ENCODE assay signal across 17 cellular contexts in the genomic region with DNA sequence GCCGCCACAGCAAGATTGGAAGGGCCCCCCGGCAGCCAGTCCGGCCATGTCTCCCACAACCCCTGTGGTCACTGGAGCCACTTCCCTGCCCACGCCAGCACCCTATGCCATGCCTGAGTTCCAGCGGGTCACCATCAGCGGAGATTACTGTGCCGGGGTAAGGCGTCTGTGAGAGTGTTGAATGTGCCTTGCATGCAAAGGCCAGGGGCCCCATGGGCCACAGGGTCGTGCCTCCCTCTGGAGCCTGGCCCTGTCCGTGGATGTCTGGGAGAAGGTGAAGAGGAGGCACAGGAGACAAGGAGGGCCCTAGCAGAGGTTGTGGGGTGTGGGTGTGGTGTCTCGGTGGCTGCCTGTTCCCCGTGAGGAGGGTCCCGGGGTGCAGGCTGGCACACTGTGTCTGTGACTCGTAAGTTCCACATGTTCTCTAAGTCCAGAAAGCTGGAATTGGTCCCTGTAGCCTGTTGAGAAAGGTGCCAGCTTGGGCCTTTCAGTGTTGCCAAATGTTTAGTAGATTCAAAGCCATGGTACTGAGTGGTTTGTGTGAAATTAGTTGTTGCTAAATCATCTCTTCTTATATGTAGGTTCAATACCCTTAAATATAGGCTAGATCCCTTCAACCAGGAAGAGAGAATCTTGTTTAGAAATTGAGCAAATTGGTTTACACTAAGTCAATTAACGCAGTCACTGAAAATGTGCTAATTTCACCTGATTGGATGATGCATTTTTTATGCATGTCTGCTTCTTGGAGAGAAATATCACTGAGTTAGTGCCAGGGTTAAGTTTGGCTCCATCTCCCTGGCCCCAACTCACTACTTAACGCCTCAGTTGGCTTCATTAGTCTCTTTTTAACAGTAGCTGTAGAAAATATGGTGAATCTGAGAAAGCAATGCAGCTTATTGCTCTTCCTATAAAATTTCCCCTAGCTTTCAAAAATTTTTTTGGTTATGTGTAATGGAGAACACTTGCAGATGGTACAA. TPM values are rescaled to one million over a fixed set of nuclear protein-coding genes. Genes with fewer than 3 reads are reported as not detected.
DNase-seq lines count a peak whose midpoint lies in the region; ATAC-seq and TF ChIP-seq lines count a peak whose summit lies in the region.
"Had no signal": no experiment of that assay in that cellular context is flagged by ENCODE, and none has a peak within 500 bp of the region (broad histone marks: within the 10 kb centered on the region; RNA-seq: fewer than 3 reads in every experiment).

No MANE protein-coding gene starts in this region.

- H3K27me3 Mint-ChIP-seq in CD4-positive, CD25-positive, alpha-beta regulatory T cell, result no peaks in the 10 kb centered on the region
- peaks cover 7% of the 10 kb centered on the region for H3K27me3 Mint-ChIP-seq in neural progenitor cell (ENCODE audit: insufficient read depth, low read depth)
- H3K27me3 Mint-ChIP-seq: natural killer cell treated with Interleukin-12 subunit alpha and Interleukin-12 subunit beta and Interleukin-15 and Interleukin-18, amount 100 ng/mL, for 72 hours had no signal

- no peaks in the 10 kb centered on the region for H3K4me1 ChIP-seq in CD4-positive, CD25-positive, alpha-beta regulatory T cell (ENCODE audit: control insufficient read depth, insufficient read depth, low read length, poor library complexity, severe bottlenecking)
- no peaks in the 10 kb centered on the region for H3K4me1 ChIP-seq in neural progenitor cell
- no peaks in the 10 kb centered on the region for H3K4me1 ChIP-seq in osteoblast (ENCODE audit: insufficient read depth, low read length)
- H3K4me1 ChIP-seq: lower lobe of right lung had no signal

- no peak overlapping the region for H3K9ac ChIP-seq in neural progenitor cell

- H3K4me1 Mint-ChIP-seq in CD4-positive, CD25-positive, alpha-beta regulatory T cell, result peaks cover 0 to 23% (median 17%) of the 10 kb centered on the region in 4 donors
- H3K4me1 Mint-ChIP-seq in neural progenitor cell, result peaks cover 12% of the 10 kb centered on the region

- no peaks in the 10 kb centered on the region for H3K79me2 ChIP-seq in neural progenitor cell (ENCODE audit: low read depth)
- H3K79me2 ChIP-seq in osteoblast (ENCODE audit: insufficient read depth, low read length), result no peaks in the 10 kb centered on the region

- H3K4me2 ChIP-seq in neural progenitor cell (no peak overlapping the region), osteoblast (ENCODE audit: insufficient read depth, low read length) (no peak overlapping the region)

- H3K9me3 Mint-ChIP-seq in CD4-positive, CD25-positive, alpha-beta regulatory T cell, result no peaks in the 10 kb centered on the region
- H3K9me3 Mint-ChIP-seq in neural progenitor cell, result no peaks in the 10 kb centered on the region
- H3K9me3 Mint-ChIP-seq: natural killer cell treated with Interleukin-12 subunit alpha and Interleukin-12 subunit beta and Interleukin-15 and Interleukin-18, amount 100 ng/mL, for 72 hours had no signal

- no peaks in the 10 kb centered on the region for H3F3A ChIP-seq in neural progenitor cell (ENCODE audit: low read depth)

- H3K9me3 ChIP-seq in CD4-positive, CD25-positive, alpha-beta regulatory T cell (ENCODE audit: control insufficient read depth in 2 of 2, low read length in 2 of 2), result no peaks in the 10 kb centered on the region
- H3K9me3 ChIP-seq in neural progenitor cell (ENCODE audit: low read depth) (no peaks in the 10 kb centered on the region), osteoblast (ENCODE audit: low read depth, low read length) (no peaks in the 10 kb centered on the region)
- H3K9me3 ChIP-seq: lower lobe of right lung had no signal

- no peak for DNase-seq in CD4-positive, CD25-positive, alpha-beta regulatory T cell
- DNase-seq in NCI-H446 treated with DMSO at 0.1 percent for 48 hours (lab: John Stamatoyannopoulos, UW) (peak; percentile 94), dorsolateral prefrontal cortex (peak in 1 of 10 donors; percentile 38), neural progenitor cell (ENCODE audit: low spot score) (no peak), SHP77 (lab: John Stamatoyannopoulos, UW) (no peak), SHP77 treated with DMSO at 0.1 percent for 48 hours (lab: John Stamatoyannopoulos, UW) (no peak), osteoblast (ENCODE audit: insufficient read length, low spot score, missing footprints) (no peak)
- DNase-seq: activated CD8-positive, alpha-beta memory T cell treated with anti-CD3 and anti-CD28 coated beads, Interleukin-2, amount 50 U/mL, for 4 hours; central memory CD4-positive, alpha-beta T cell; GDM1; lower lobe of right lung; NCI-H1694; right cardiac atrium; T-helper 9 cell had no signal

- peak overlapping the region; percentile 52 to 55 (median 54) for H3K27ac Mint-ChIP-seq in CD4-positive, CD25-positive, alpha-beta regulatory T cell
- peak overlapping the region; percentile 16 for H3K27ac Mint-ChIP-seq in neural progenitor cell
- H3K27ac Mint-ChIP-seq: natural killer cell treated with Interleukin-12 subunit alpha and Interleukin-12 subunit beta and Interleukin-15 and Interleukin-18, amount 100 ng/mL, for 72 hours had no signal

- no peak overlapping the region for H2AFZ ChIP-seq in neural progenitor cell (replicated peaks)
- no peak overlapping the region for H2AFZ ChIP-seq in osteoblast (ENCODE audit: low read length)

- no peak for ATAC-seq in CD4-positive, CD25-positive, alpha-beta regulatory T cell (ENCODE audit: low read depth in 2 of 2)
- no peak for ATAC-seq in HG02588 (IDR thresholded peaks at IDR 0.05; ENCODE audit: unreplicated experiment)
- ATAC-seq: lower lobe of right lung; natural killer cell treated with Interleukin-12 subunit alpha and Interleukin-12 subunit beta and Interleukin-15 and Interleukin-18, amount 100 ng/mL, for 72 hours had no signal

- intact Hi-C loops in dorsolateral prefrontal cortex (cut with DNase I), result no loop called here

- no peak overlapping the region for H3K4me3 ChIP-seq in CD4-positive, CD25-positive, alpha-beta regulatory T cell (ENCODE audit: low read depth, low read length)
- H3K4me3 ChIP-seq in dorsolateral prefrontal cortex (no peak overlapping the region), neural progenitor cell (no peak overlapping the region), osteoblast (ENCODE audit: insufficient read depth, low read length) (no peak overlapping the region)
- H3K4me3 ChIP-seq: lower lobe of right lung had no signal

- peaks cover 56% of the 10 kb centered on the region for H3K36me3 ChIP-seq in CD4-positive, CD25-positive, alpha-beta regulatory T cell (ENCODE audit: control insufficient read depth, insufficient read depth, low read length)
- H3K36me3 ChIP-seq in neural progenitor cell (no peaks in the 10 kb centered on the region), osteoblast (ENCODE audit: insufficient read depth, low read length) (no peaks in the 10 kb centered on the region)

- H3K27ac ChIP-seq in CD4-positive, CD25-positive, alpha-beta regulatory T cell (ENCODE audit: insufficient read depth, low read length, poor library complexity, severe bottlenecking), result no peak overlapping the region
- H3K27ac ChIP-seq in dorsolateral prefrontal cortex, result peak overlapping the region in 57 of 59 donors; percentile 9 to 91 (median 71)
- no peak overlapping the region for H3K27ac ChIP-seq in neural progenitor cell
- no peak overlapping the region for H3K27ac ChIP-seq in osteoblast (ENCODE audit: low read depth, low read length)
- H3K27ac ChIP-seq: epithelial cell of prostate, lower lobe of right lung had no signal

- peaks cover 22% of the 10 kb centered on the region for H3K36me3 Mint-ChIP-seq in CD4-positive, CD25-positive, alpha-beta regulatory T cell
- no peaks in the 10 kb centered on the region for H3K36me3 Mint-ChIP-seq in neural progenitor cell
- H3K36me3 Mint-ChIP-seq: natural killer cell treated with Interleukin-12 subunit alpha and Interleukin-12 subunit beta and Interleukin-15 and Interleukin-18, amount 100 ng/mL, for 72 hours had no signal

- no peaks in the 10 kb centered on the region for H3K27me3 ChIP-seq in CD4-positive, CD25-positive, alpha-beta regulatory T cell (ENCODE audit: control insufficient read depth, insufficient read depth, low read length)
- H3K27me3 ChIP-seq in dorsolateral prefrontal cortex (no peaks in the 10 kb centered on the region), neural progenitor cell (no peaks in the 10 kb centered on the region), osteoblast (ENCODE audit: insufficient read depth, low read length) (no peaks in the 10 kb centered on the region)

- TF ChIP-seq CTCF in dorsolateral prefrontal cortex (IDR thresholded peaks at IDR 0.05 in 54 of 56, conservative IDR thresholded peaks at IDR 0.05 in 2 of 56; ENCODE audit: low read depth in 1 of 56, partially characterized antibody in 56 of 56) (no peak), neural progenitor cell (IDR thresholded peaks at IDR 0.05) (no peak), osteoblast (IDR thresholded peaks at IDR 0.05; ENCODE audit: extremely low read depth, low read depth, low read length) (no peak)

- H3K4me3 Mint-ChIP-seq in CD4-positive, CD25-positive, alpha-beta regulatory T cell, result no peak overlapping the region
- H3K4me3 Mint-ChIP-seq in neural progenitor cell, result no peak overlapping the region
- H3K4me3 Mint-ChIP-seq: natural killer cell treated with Interleukin-12 subunit alpha and Interleukin-12 subunit beta and Interleukin-15 and Interleukin-18, amount 100 ng/mL, for 72 hours had no signal

- H4K20me1 ChIP-seq in neural progenitor cell (ENCODE audit: low read depth), result no peaks in the 10 kb centered on the region
- H4K20me1 ChIP-seq in osteoblast (ENCODE audit: insufficient read depth, low read length), result peaks cover 5% of the 10 kb centered on the region

RNA-seq across cellular contexts. Expression of gene AMPD3, which starts 23.8 kb away (rescaled TPM):
- 19.7 TPM for total RNA-seq in CD4-positive, CD25-positive, alpha-beta regulatory T cell
- polyA plus RNA-seq in CD4-positive, CD25-positive, alpha-beta regulatory T cell, result 10 to 100 TPM in 1 of 4 donors, 1 to 10 TPM in 3; 6.4 to 11.9 (median 7.3) TPM
- total RNA-seq in dorsolateral prefrontal cortex, result 10 to 100 TPM; 14.7 to 74.3 (median 28.6) TPM
- 2.9 and 3.0 TPM in 2 replicates for total RNA-seq in neural progenitor cell (ENCODE audit: low replicate concordance)
- total RNA-seq in osteoblast, result 3.6 and 5.6 TPM in 2 replicates

Comparison
In these comparisons a context has a peak if more than half of its experiments do, and no peak if none do; other contexts are left out.
1. H3K27ac ChIP-seq: peak in dorsolateral prefrontal cortex (57 of 59); none in CD4-positive, CD25-positive, alpha-beta regulatory T cell (single experiment), neural progenitor cell (single experiment) and osteoblast (single experiment).